In genomic region chr7:133155642-133156041, GRCh38 we compare ENCODE assay signal across 29 cellular contexts.
"Had no signal": no experiment of that assay in that cellular context is flagged by ENCODE, and none has a peak within 500 bp of the region (broad histone marks: within the 10 kb centered on the region; RNA-seq: fewer than 3 reads in every experiment).

No MANE protein-coding gene starts in this region.

- H3K9me3 ChIP-seq: stomach, suprapubic skin, testis, thoracic aorta, thyroid gland, tibial artery, tibial nerve, transverse colon, upper lobe of left lung, upper lobe of right lung, uterus, vagina had no signal

- ATAC-seq: stimulated activated effector memory CD8-positive, alpha-beta T cell treated with anti-CD3 and anti-CD28 coated beads, Interleukin-12 subunit alpha, Interleukin-12 subunit beta, amount 100 ng/mL, for 72 hours; stimulated activated memory B cell treated with anti-CD40 and anti-IgM and Interleukin-4, amounts not matched to agents 10 μg/mL and 1 μg/mL and 100 μg/mL, for 72 hours; stimulated activated naive B cell treated with anti-CD40 and anti-IgM and Interleukin-4, amounts not matched to agents 10 μg/mL and 1 μg/mL and 100 μg/mL, for 72 hours; stimulated activated naive CD8-positive, alpha-beta T cell treated with anti-CD3 and anti-CD28 coated beads, Interleukin-15, amount 100 ng/mL, for 72 hours; stimulated activated naive CD8-positive, alpha-beta T cell treated with anti-CD3 and anti-CD28 coated beads, Interleukin-15, Interleukin-2, amounts not matched to agents 100 U/mL and 50 U/mL, for 24 hours; upper lobe of right lung had no signal

- FAIRE-seq: urothelium cell line had no signal

- H3K36me3 Mint-ChIP-seq: stimulated activated effector memory CD8-positive, alpha-beta T cell treated with anti-CD3 and anti-CD28 coated beads, Interleukin-12 subunit alpha, Interleukin-12 subunit beta, amount 100 ng/mL, for 72 hours; stimulated activated memory B cell treated with anti-CD40 and anti-IgM and Interleukin-4, amounts not matched to agents 10 μg/mL and 1 μg/mL and 100 μg/mL, for 72 hours; stimulated activated naive B cell treated with anti-CD40 and anti-IgM and Interleukin-4, amounts not matched to agents 10 μg/mL and 1 μg/mL and 100 μg/mL, for 72 hours; type B pancreatic cell had no signal

- H3K4me1 ChIP-seq: stomach, suprapubic skin, testis, thyroid gland, tibial artery, tibial nerve, transverse colon, upper lobe of left lung, upper lobe of right lung, uterus, vagina had no signal

- H3K4me3 Mint-ChIP-seq: stimulated activated effector memory CD8-positive, alpha-beta T cell treated with anti-CD3 and anti-CD28 coated beads, Interleukin-12 subunit alpha, Interleukin-12 subunit beta, amount 100 ng/mL, for 72 hours; stimulated activated memory B cell treated with anti-CD40 and anti-IgM and Interleukin-4, amounts not matched to agents 10 μg/mL and 1 μg/mL and 100 μg/mL, for 72 hours; stimulated activated naive B cell treated with anti-CD40 and anti-IgM and Interleukin-4, amounts not matched to agents 10 μg/mL and 1 μg/mL and 100 μg/mL, for 72 hours; stimulated activated naive CD8-positive, alpha-beta T cell treated with anti-CD3 and anti-CD28 coated beads, Interleukin-15, amount 100 ng/mL, for 72 hours; stimulated activated naive CD8-positive, alpha-beta T cell treated with anti-CD3 and anti-CD28 coated beads, Interleukin-15, Interleukin-2, amounts not matched to agents 100 ng/mL and 50 ng/mL, for 24 hours; type B pancreatic cell had no signal

- H3K36me3 ChIP-seq: stomach, suprapubic skin, thoracic aorta, thyroid gland, tibial artery, tibial nerve, transverse colon, upper lobe of left lung, upper lobe of right lung, uterus, vagina had no signal

- H3K27me3 Mint-ChIP-seq: stimulated activated memory B cell treated with anti-CD40 and anti-IgM and Interleukin-4, amounts not matched to agents 10 μg/mL and 1 μg/mL and 100 μg/mL, for 72 hours; stimulated activated naive CD8-positive, alpha-beta T cell treated with anti-CD3 and anti-CD28 coated beads, Interleukin-15, amount 100 ng/mL, for 72 hours had no signal

- H3K9me3 Mint-ChIP-seq: stimulated activated effector memory CD8-positive, alpha-beta T cell treated with anti-CD3 and anti-CD28 coated beads, Interleukin-12 subunit alpha, Interleukin-12 subunit beta, amount 100 ng/mL, for 72 hours; stimulated activated naive CD8-positive, alpha-beta T cell treated with anti-CD3 and anti-CD28 coated beads, Interleukin-15, amount 100 ng/mL, for 72 hours; stimulated activated naive CD8-positive, alpha-beta T cell treated with anti-CD3 and anti-CD28 coated beads, Interleukin-15, Interleukin-2, amounts not matched to agents 100 ng/mL and 50 ng/mL, for 24 hours; type B pancreatic cell had no signal

- H3K4me3 ChIP-seq: stomach, suprapubic skin, testis, thoracic aorta, thyroid gland, tibial artery, tibial nerve, transverse colon, upper lobe of left lung, upper lobe of right lung, uterus, vagina had no signal

- H3K27ac ChIP-seq: stomach, suprapubic skin, testis, thoracic aorta, thyroid gland, tibial artery, tibial nerve, transverse colon, upper lobe of left lung, upper lobe of right lung, uterus, vagina had no signal

- DNase-seq: stimulated activated CD4-positive, alpha-beta T cell treated with anti-CD3 and anti-CD28 coated beads, Interleukin-2, amount 100 ng/mL, for 48 hours; stimulated activated CD4-positive, alpha-beta T cell treated with anti-CD3 and anti-CD28 coated beads, Interleukin-4, amount 100 ng/mL, for 1 hour; stimulated activated CD4-positive, alpha-beta T cell treated with anti-CD3 and anti-CD28 coated beads, Interleukin-4, amount 100 ng/mL, for 24 hours; stimulated activated CD4-positive, alpha-beta T cell treated with anti-CD3 and anti-CD28 coated beads, Interleukin-4, amount 100 ng/mL, for 4 hours; stimulated activated CD8-positive, alpha-beta memory T cell treated with anti-CD3 and anti-CD28 coated beads, Interleukin-4, amount 100 ng/mL, for 48 hours; stimulated activated naive B cell treated with anti-CD40 and anti-IgM and Interleukin-4, amounts not matched to agents 10 μg/mL and 1 μg/mL and 100 μg/mL, for 72 hours; stimulated activated naive CD4-positive, alpha-beta T cell; stimulated activated naive CD4-positive, alpha-beta T cell treated with Interleukin-2 at 50 U/mL for 16 hours; stimulated activated naive CD8-positive, alpha-beta T cell treated with anti-CD3 and anti-CD28 coated beads, Interleukin-15, amount 100 ng/mL, for 72 hours; stimulated activated naive CD8-positive, alpha-beta T cell treated with anti-CD3 and anti-CD28 coated beads, Interleukin-15, Interleukin-2, amounts not matched to agents 100 U/mL and 50 U/mL, for 24 hours; stomach; substantia nigra; testis; thyroid gland; tibial artery; transverse colon; trophoblast cell; upper lobe of left lung; upper lobe of right lung; uterus had no signal

- H3K27me3 ChIP-seq: stomach, suprapubic skin, testis, thyroid gland, tibial artery, tibial nerve, transverse colon, upper lobe of left lung, upper lobe of right lung, uterus, vagina had no signal

- H3K4me1 Mint-ChIP-seq: stimulated activated effector memory CD8-positive, alpha-beta T cell treated with anti-CD3 and anti-CD28 coated beads, Interleukin-12 subunit alpha, Interleukin-12 subunit beta, amount 100 ng/mL, for 72 hours; stimulated activated memory B cell treated with anti-CD40 and anti-IgM and Interleukin-4, amounts not matched to agents 10 μg/mL and 1 μg/mL and 100 μg/mL, for 72 hours; stimulated activated naive B cell treated with anti-CD40 and anti-IgM and Interleukin-4, amounts not matched to agents 10 μg/mL and 1 μg/mL and 100 μg/mL, for 72 hours; stimulated activated naive CD8-positive, alpha-beta T cell treated with anti-CD3 and anti-CD28 coated beads, Interleukin-15, amount 100 ng/mL, for 72 hours had no signal
